2 cellular contexts compared by ENCODE assay signal in genomic region chr17:40559016-40559853, GRCh38.
TF ChIP-seq lines count a peak whose summit lies in the region.

No MANE protein-coding gene starts in this region.

TF ChIP-seq in liver, 16 proteins besides CTCF, POLR2A, EP300 and RAD21:
- TF ChIP-seq, protein P1, sequence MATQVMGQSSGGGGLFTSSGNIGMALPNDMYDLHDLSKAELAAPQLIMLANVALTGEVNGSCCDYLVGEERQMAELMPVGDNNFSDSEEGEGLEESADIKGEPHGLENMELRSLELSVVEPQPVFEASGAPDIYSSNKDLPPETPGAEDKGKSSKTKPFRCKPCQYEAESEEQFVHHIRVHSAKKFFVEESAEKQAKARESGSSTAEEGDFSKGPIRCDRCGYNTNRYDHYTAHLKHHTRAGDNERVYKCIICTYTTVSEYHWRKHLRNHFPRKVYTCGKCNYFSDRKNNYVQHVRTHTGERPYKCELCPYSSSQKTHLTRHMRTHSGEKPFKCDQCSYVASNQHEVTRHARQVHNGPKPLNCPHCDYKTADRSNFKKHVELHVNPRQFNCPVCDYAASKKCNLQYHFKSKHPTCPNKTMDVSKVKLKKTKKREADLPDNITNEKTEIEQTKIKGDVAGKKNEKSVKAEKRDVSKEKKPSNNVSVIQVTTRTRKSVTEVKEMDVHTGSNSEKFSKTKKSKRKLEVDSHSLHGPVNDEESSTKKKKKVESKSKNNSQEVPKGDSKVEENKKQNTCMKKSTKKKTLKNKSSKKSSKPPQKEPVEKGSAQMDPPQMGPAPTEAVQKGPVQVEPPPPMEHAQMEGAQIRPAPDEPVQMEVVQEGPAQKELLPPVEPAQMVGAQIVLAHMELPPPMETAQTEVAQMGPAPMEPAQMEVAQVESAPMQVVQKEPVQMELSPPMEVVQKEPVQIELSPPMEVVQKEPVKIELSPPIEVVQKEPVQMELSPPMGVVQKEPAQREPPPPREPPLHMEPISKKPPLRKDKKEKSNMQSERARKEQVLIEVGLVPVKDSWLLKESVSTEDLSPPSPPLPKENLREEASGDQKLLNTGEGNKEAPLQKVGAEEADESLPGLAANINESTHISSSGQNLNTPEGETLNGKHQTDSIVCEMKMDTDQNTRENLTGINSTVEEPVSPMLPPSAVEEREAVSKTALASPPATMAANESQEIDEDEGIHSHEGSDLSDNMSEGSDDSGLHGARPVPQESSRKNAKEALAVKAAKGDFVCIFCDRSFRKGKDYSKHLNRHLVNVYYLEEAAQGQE (IDR thresholded peaks at IDR 0.05) = peak; percentile 79
- TF ChIP-seq HNF4A (conservative IDR thresholded peaks at IDR 0.05) = no peak

TF ChIP-seq in HepG2, 621 proteins besides CTCF, POLR2A, EP300 and RAD21:
- TF ChIP-seq HNRNPLL (IDR thresholded peaks at IDR 0.05; ENCODE audit: low read depth, low read length, poor library complexity, severe bottlenecking) = no peak
TF ChIP-seq in HepG2: peak in this region for 0.
